6 cellular contexts compared by ENCODE assay signal in the genomic region with DNA sequence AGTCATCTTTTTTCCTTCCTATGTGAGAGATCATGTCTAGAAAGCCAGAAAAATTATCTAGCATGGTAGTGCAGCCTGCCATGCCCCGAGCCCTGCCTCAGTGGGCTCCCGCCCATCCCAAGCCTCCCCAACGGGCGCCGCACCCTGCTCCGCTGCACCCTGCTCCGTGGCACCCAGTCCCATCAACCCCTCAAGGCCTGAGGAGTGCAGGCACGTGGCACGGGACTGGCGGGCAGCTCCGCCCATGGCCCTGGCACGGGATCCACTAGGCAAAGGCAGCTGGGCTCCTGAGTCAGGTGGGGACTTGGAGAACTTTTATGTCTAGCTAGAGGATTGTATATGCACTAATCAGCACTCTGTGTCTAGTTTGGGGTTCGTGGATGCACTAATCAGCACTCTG.
"Had no signal": no experiment of that assay in that cellular context is flagged by ENCODE, and none has a peak within 500 bp of the region (broad histone marks: within the 10 kb centered on the region; RNA-seq: fewer than 3 reads in every experiment).

No MANE protein-coding gene starts in this region.

- H3K27me3 Mint-ChIP-seq: IgD-negative memory B cell had no signal

- DNase-seq: IMR-90 had no signal

- H3K27ac Mint-ChIP-seq: IgD-negative memory B cell had no signal

- ATAC-seq: HepG2, K562 had no signal

- FAIRE-seq: HepG2, HTR-8/SVneo, K562 had no signal

- H3K27ac ChIP-seq: HL-60 had no signal

- H3K4me3 ChIP-seq: K562 had no signal

- H3K36me3 Mint-ChIP-seq: IgD-negative memory B cell had no signal

- H3K4me3 Mint-ChIP-seq: IgD-negative memory B cell had no signal
